Comparison of ENCODE assay signal across 29 cellular contexts in genomic region chr6:167285077-167285770, GRCh38. TPM values are rescaled to one million over a fixed set of nuclear protein-coding genes. Genes with fewer than 3 reads are reported as not detected.
DNase-seq lines count a peak whose midpoint lies in the region; ATAC-seq and TF ChIP-seq lines count a peak whose summit lies in the region.
"Had no signal": no experiment of that assay in that cellular context is flagged by ENCODE, and none has a peak within 500 bp of the region (broad histone marks: within the 10 kb centered on the region; RNA-seq: fewer than 3 reads in every experiment).

No MANE protein-coding gene starts in this region.

- H3K36me3 ChIP-seq in mesendoderm (ENCODE audit: control insufficient read depth, insufficient read depth, low read length) (no peaks in the 10 kb centered on the region), stomach (no peaks in the 10 kb centered on the region)
- H3K36me3 ChIP-seq: ascending aorta, esophagus muscularis mucosa, neutrophil, sigmoid colon, tibial artery had no signal

- ATAC-seq in esophagus mucosa, result peak; percentile 37
- ATAC-seq in HG02571 (IDR thresholded peaks at IDR 0.05; ENCODE audit: unreplicated experiment), result no peak
- ATAC-seq in GM18873 (IDR thresholded peaks at IDR 0.05; ENCODE audit: low FRiP score, unreplicated experiment), result no peak
- ATAC-seq: activated CD8-positive, alpha-beta T cell treated with anti-CD3 and anti-CD28 coated beads for 36 hours; activated T-cell treated with anti-CD3 and anti-CD28 coated beads, Interleukin-2, amount 50 U/mL, for 4 hours; psoas muscle had no signal

- no peak for TF ChIP-seq EP300 in stomach (IDR thresholded peaks at IDR 0.05)

- H2BK5ac ChIP-seq in mesendoderm (ENCODE audit: low read length), result peak overlapping the region; percentile 27

- no peak overlapping the region for H4K5ac ChIP-seq in mesendoderm (ENCODE audit: low read length)

- intact Hi-C loops in stomach (cut with DNase I; ENCODE audit: low total_unique reads), result loop anchor here (10.0 kb wide), 1 partner anchor 60 kb away; no protein-coding TSS in a partner anchor

- TF ChIP-seq POLR2A in stomach (IDR thresholded peaks at IDR 0.05), result no peak

- H3K79me2 ChIP-seq in mesendoderm (ENCODE audit: control insufficient read depth, insufficient read depth, low read length), result no peaks in the 10 kb centered on the region

- no peak overlapping the region for H4K8ac ChIP-seq in mesendoderm (ENCODE audit: low read depth, low read length)

- H3K4ac ChIP-seq in mesendoderm (ENCODE audit: low read depth, low read length), result no peak overlapping the region

- WGBS in mesendoderm (ENCODE audit: extremely low coverage, insufficient coverage, low lambda C conversion rate), result no CpG with 5 or more reads among the region's 15 CpGs
- 72 to 96% (median 78%) methylated on average over 4 to 15 of the region's 15 CpGs for WGBS in stomach, 5 donors

- no peak overlapping the region for H3K4me2 ChIP-seq in mesendoderm (ENCODE audit: low read length)

- no peak overlapping the region for H3K27ac ChIP-seq in mesendoderm (ENCODE audit: low read depth, low read length)
- no peak overlapping the region for H3K27ac ChIP-seq in stomach
- H3K27ac ChIP-seq: ascending aorta, C4-2B, esophagus muscularis mucosa, neutrophil, psoas muscle, sigmoid colon, tibial artery had no signal

- H3K18ac ChIP-seq in mesendoderm (ENCODE audit: low read length), result no peak overlapping the region

- no peak for TF ChIP-seq CTCF in stomach (IDR thresholded peaks at IDR 0.05)

- no peaks in the 10 kb centered on the region for H3K9me3 ChIP-seq in stomach
- H3K9me3 ChIP-seq: ascending aorta, Caco-2, esophagus muscularis mucosa, neutrophil, psoas muscle, sigmoid colon, tibial artery had no signal

- no peak overlapping the region for H3K23ac ChIP-seq in mesendoderm (ENCODE audit: low read length)

- H3K4me3 ChIP-seq in mesendoderm (ENCODE audit: low read length) (no peak overlapping the region), stomach (no peak overlapping the region)
- H3K4me3 ChIP-seq: ascending aorta, esophagus muscularis mucosa, psoas muscle, sigmoid colon, tibial artery had no signal

- peak; percentile 54 for DNase-seq in NCI-H2171 treated with DMSO at 0.1 percent for 48 hours (lab: John Stamatoyannopoulos, UW)
- no peak for DNase-seq in mesendoderm
- peak; percentile 54 for DNase-seq in stomach
- DNase-seq in activated CD4-positive, alpha-beta T cell treated with anti-CD3 and anti-CD28 coated beads, Interleukin-2, amount 50 U/mL, for 1 hour, result no peak
- DNase-seq: activated CD8-positive, alpha-beta T cell treated with anti-CD3 and anti-CD28 coated beads for 36 hours; activated gamma-delta T cell treated with Interleukin-2 at 50 U/mL for 16 hours; activated T-cell treated with anti-CD3 and anti-CD28 coated beads, Interleukin-2, amount 50 U/mL, for 4 hours; Caco-2; DMS79 treated with DMSO at 0.1 percent for 48 hours; endodermal cell; foreskin fibroblast; kidney; MM.1S; NCI-H1105 treated with DMSO at 0.1 percent for 48 hours; NCI-H2029; NCI-H748 treated with DMSO at 0.1 percent for 48 hours; psoas muscle; SHP77 treated with DMSO at 0.1 percent for 48 hours; sigmoid colon; stimulated activated CD4-positive, alpha-beta T cell treated with anti-CD3 and anti-CD28 coated beads, Interleukin-4, amount 100 ng/mL, for 1 hour; tibial artery had no signal

- no peak overlapping the region for H3K9ac ChIP-seq in mesendoderm (ENCODE audit: low read length)

- H2BK120ac ChIP-seq in mesendoderm (ENCODE audit: low read depth, low read length), result no peak overlapping the region

- H3K4me1 ChIP-seq in mesendoderm (ENCODE audit: control insufficient read depth, low read depth, low read length) (peaks cover 3% of the 10 kb centered on the region), stomach (peaks cover 0 to 3% (median 0%) of the 10 kb centered on the region in 4 donors)
- H3K4me1 ChIP-seq: ascending aorta, esophagus muscularis mucosa, psoas muscle, tibial artery had no signal

- no peaks in the 10 kb centered on the region for H3K27me3 ChIP-seq in mesendoderm (ENCODE audit: insufficient read depth, low read length, poor library complexity)
- peaks cover 0 to 5% (median 0%) of the 10 kb centered on the region in 3 donors for H3K27me3 ChIP-seq in stomach
- H3K27me3 ChIP-seq: ascending aorta, esophagus muscularis mucosa, sigmoid colon had no signal

- H3K56ac ChIP-seq in mesendoderm (ENCODE audit: low read length), result peak overlapping the region; percentile 56

- H2AK5ac ChIP-seq in mesendoderm (ENCODE audit: low read length), result no peak overlapping the region

- H2BK15ac ChIP-seq in mesendoderm (replicated peaks; ENCODE audit: low read depth), result no peak overlapping the region

- H3K79me1 ChIP-seq in mesendoderm (ENCODE audit: low read length), result no peaks in the 10 kb centered on the region

RNA-seq across cellular contexts. Expression of gene UNC93A, which starts 5.9 kb away (rescaled TPM):
- total RNA-seq in esophagus mucosa (4.5 TPM), stomach (under 1 TPM in 1 of 5 donors, not detected in 4; 0.73 TPM)
- polyA plus RNA-seq in mesendoderm (2013, experiment 1 of 2), result 0.28 TPM
- 0.24 TPM for polyA plus RNA-seq in mesendoderm (2013, experiment 2 of 2)
- under 1 TPM in 1 of 3 donors, not detected in 2; 0.13 TPM for polyA plus RNA-seq in stomach
- total RNA-seq: activated CD8-positive, alpha-beta T cell treated with anti-CD3 and anti-CD28 coated beads for 36 hours; activated T-cell treated with anti-CD3 and anti-CD28 coated beads, Interleukin-2, amount 50 U/mL, for 4 hours; ascending aorta; esophagus muscularis mucosa; kidney; psoas muscle; sigmoid colon had no signal
- polyA plus RNA-seq: AG04450, psoas muscle had no signal

RNA-seq across cellular contexts. Expression of gene TTLL2, which starts 39.7 kb away (rescaled TPM):
- total RNA-seq in esophagus mucosa (not detected), stomach (not detected)
- polyA plus RNA-seq in mesendoderm (2013, experiment 1 of 2), result not detected
- not detected for polyA plus RNA-seq in mesendoderm (2013, experiment 2 of 2)
- polyA plus RNA-seq in stomach, result not detected
- total RNA-seq: activated CD8-positive, alpha-beta T cell treated with anti-CD3 and anti-CD28 coated beads for 36 hours; activated T-cell treated with anti-CD3 and anti-CD28 coated beads, Interleukin-2, amount 50 U/mL, for 4 hours; ascending aorta; Caco-2; endodermal cell; esophagus muscularis mucosa; kidney; psoas muscle; sigmoid colon had no signal
- polyA plus RNA-seq: AG04450, psoas muscle, sigmoid colon had no signal

Comparison
In these comparisons a context has a peak if more than half of its experiments do, and no peak if none do; other contexts are left out.
1. DNase-seq: peak in NCI-H2171 treated with DMSO at 0.1 percent for 48 hours (single experiment) and stomach (single experiment); none in mesendoderm (single experiment) and activated CD4-positive, alpha-beta T cell treated with anti-CD3 and anti-CD28 coated beads, Interleukin-2, amount 50 U/mL, for 1 hour (single experiment).